In genomic region chr1:33601751-33602150, GRCh38 we compare ENCODE assay signal across 34 cellular contexts.
"Had no signal": no experiment of that assay in that cellular context is flagged by ENCODE, and none has a peak within 500 bp of the region (broad histone marks: within the 10 kb centered on the region; RNA-seq: fewer than 3 reads in every experiment).

No MANE protein-coding gene starts in this region.

- H3K9me3 Mint-ChIP-seq: activated B cell treated with CpG ODN at 0.5 μM for 24 hours; activated CD4-positive, alpha-beta memory T cell treated with anti-CD3 and anti-CD28 coated beads for 36 hours; activated CD4-positive, alpha-beta T cell treated with anti-CD3 and anti-CD28 coated beads, Interleukin-2, amount 10 ng/mL, durations not matched to agents 24 days and 14 days; activated CD8-positive, alpha-beta T cell treated with anti-CD3 and anti-CD28 coated beads for 36 hours; activated naive CD4-positive, alpha-beta T cell treated with anti-CD3 and anti-CD28 coated beads for 36 hours; activated naive CD4-positive, alpha-beta T cell treated with anti-CD3 and anti-CD28 coated beads, Interleukin-2, amount 50 U/mL, for 72 hours; activated naive CD8-positive, alpha-beta T cell treated with anti-CD3 and anti-CD28 coated beads for 36 hours; activated T-cell treated with anti-CD3 and anti-CD28 coated beads, Interleukin-2, amount 50 U/mL, for 24 hours; activated T-cell treated with anti-CD3 and anti-CD28 coated beads, Interleukin-2, amount 50 U/mL, for 72 hours; activated T-helper 1 cell treated with anti-CD3 and anti-CD28 coated beads, Interleukin-12 subunit alpha, Interleukin-12 subunit beta, Interleukin-2, Interleukin-4 antibody, amounts not matched to agents 30 ng/mL and 10 ng/mL and 1 ng/mL, durations not matched to agents 14 hours and 24 hours and 36 hours; activated T-helper 17 cell treated with anti-CD3 and anti-CD28 coated beads, Interleukin-2, amount 50 U/mL, for 72 hours; T-helper 1 cell treated with Interleukin-12 subunit alpha and Interleukin-12 subunit beta and Interleukin-4 antibody, amounts not matched to agents 30 μg/mL and 1 μg/mL, for 36 hours; T-helper 2 cell treated with Interferon-gamma antibody and Interleukin-4, amounts not matched to agents 5 μg/mL and 100 μg/mL, for 36 hours had no signal

- H3K4me1 ChIP-seq: ascending aorta, breast epithelium had no signal

- H3K27me3 ChIP-seq: ascending aorta, brain microvascular endothelial cell, breast epithelium had no signal

- H3K9me3 ChIP-seq: ascending aorta, breast epithelium had no signal

- H3K27ac ChIP-seq: ascending aorta, brain microvascular endothelial cell, breast epithelium, VCaP had no signal

- H3K4me3 Mint-ChIP-seq: activated B cell treated with CpG ODN at 0.5 μM for 24 hours; activated CD4-positive, alpha-beta memory T cell treated with anti-CD3 and anti-CD28 coated beads for 36 hours; activated CD4-positive, alpha-beta T cell treated with anti-CD3 and anti-CD28 coated beads, Interleukin-2, amount 10 ng/mL, durations not matched to agents 24 days and 14 days; activated CD8-positive, alpha-beta memory T cell treated with anti-CD3 and anti-CD28 coated beads, Interleukin-2, amount 10 ng/mL, durations not matched to agents 7 days and 5 days; activated CD8-positive, alpha-beta T cell treated with anti-CD3 and anti-CD28 coated beads for 36 hours; activated naive CD4-positive, alpha-beta T cell treated with anti-CD3 and anti-CD28 coated beads for 36 hours; activated naive CD8-positive, alpha-beta T cell treated with anti-CD3 and anti-CD28 coated beads for 36 hours; activated T-cell treated with anti-CD3 and anti-CD28 coated beads, Interleukin-2, amount 50 U/mL, for 24 hours; activated T-cell treated with anti-CD3 and anti-CD28 coated beads, Interleukin-2, amount 50 U/mL, for 72 hours; activated T-helper 1 cell treated with anti-CD3 and anti-CD28 coated beads, Interleukin-12 subunit alpha, Interleukin-12 subunit beta, Interleukin-2, Interleukin-4 antibody, amounts not matched to agents 30 ng/mL and 10 ng/mL and 1 ng/mL, durations not matched to agents 14 hours and 24 hours and 36 hours; activated T-helper 17 cell treated with anti-CD3 and anti-CD28 coated beads, Interleukin-2, amount 50 U/mL, for 72 hours; T-helper 1 cell treated with Interleukin-12 subunit alpha and Interleukin-12 subunit beta and Interleukin-4 antibody, amounts not matched to agents 30 μg/mL and 1 μg/mL, for 36 hours; T-helper 2 cell treated with Interferon-gamma antibody and Interleukin-4, amounts not matched to agents 5 μg/mL and 100 μg/mL, for 36 hours had no signal

- DNase-seq: activated B cell treated with CpG ODN at 0.5 μM for 24 hours; activated CD4-positive, alpha-beta memory T cell treated with anti-CD3 and anti-CD28 coated beads for 36 hours; activated CD4-positive, alpha-beta T cell treated with anti-CD3 and anti-CD28 coated beads for 4 hours; activated CD4-positive, alpha-beta T cell treated with anti-CD3 and anti-CD28 coated beads, Interleukin-2, amount 10 ng/mL, durations not matched to agents 24 days and 14 days; activated CD4-positive, alpha-beta T cell treated with anti-CD3 and anti-CD28 coated beads, Interleukin-2, amount 50 U/mL, for 1 hour; activated CD4-positive, alpha-beta T cell treated with anti-CD3 and anti-CD28 coated beads, Interleukin-2, amount 50 U/mL, for 4 hours; activated CD4-positive, CD25-positive, alpha-beta regulatory T cell treated with anti-CD3 and anti-CD28 coated beads, Interleukin-2, amount 50 U/mL, for 72 hours; activated CD8-positive, alpha-beta memory T cell treated with anti-CD3 and anti-CD28 coated beads, Interleukin-2, amount 10 ng/mL, durations not matched to agents 7 days and 5 days; activated CD8-positive, alpha-beta memory T cell treated with anti-CD3 and anti-CD28 coated beads, Interleukin-2, amount 50 U/mL, for 48 hours; activated CD8-positive, alpha-beta T cell treated with anti-CD3 and anti-CD28 coated beads for 36 hours; activated effector memory CD4-positive, alpha-beta T cell treated with anti-CD3 and anti-CD28 coated beads, Interleukin-2, amount 50 U/mL, for 16 hours; activated gamma-delta T cell treated with Interleukin-2 at 50 U/mL for 16 hours; activated naive CD4-positive, alpha-beta T cell; activated naive CD4-positive, alpha-beta T cell treated with anti-CD3 and anti-CD28 coated beads for 36 hours; activated naive CD4-positive, alpha-beta T cell treated with anti-CD3 and anti-CD28 coated beads, Interleukin-2, amount 50 U/mL, for 16 hours; activated naive CD8-positive, alpha-beta T cell treated with anti-CD3 and anti-CD28 coated beads for 36 hours; activated T-cell treated with anti-CD3 and anti-CD28 coated beads, Interleukin-2, amount 50 U/mL, for 24 hours; activated T-cell treated with anti-CD3 and anti-CD28 coated beads, Interleukin-2, amount 50 U/mL, for 72 hours; amygdala; anterior cingulate cortex; brain microvascular endothelial cell; central memory CD4-positive, alpha-beta T cell; T-helper 1 cell; T-helper 2 cell; T-helper 9 cell had no signal

- FAIRE-seq: TTC549 had no signal

- H3K27ac Mint-ChIP-seq: activated B cell treated with CpG ODN at 0.5 μM for 24 hours; activated CD4-positive, alpha-beta memory T cell treated with anti-CD3 and anti-CD28 coated beads for 36 hours; activated CD4-positive, alpha-beta T cell treated with anti-CD3 and anti-CD28 coated beads, Interleukin-2, amount 10 ng/mL, durations not matched to agents 24 days and 14 days; activated CD8-positive, alpha-beta memory T cell treated with anti-CD3 and anti-CD28 coated beads, Interleukin-2, amount 10 ng/mL, durations not matched to agents 7 days and 5 days; activated CD8-positive, alpha-beta T cell treated with anti-CD3 and anti-CD28 coated beads for 36 hours; activated naive CD4-positive, alpha-beta T cell treated with anti-CD3 and anti-CD28 coated beads for 36 hours; activated naive CD4-positive, alpha-beta T cell treated with anti-CD3 and anti-CD28 coated beads, Interleukin-2, amount 50 U/mL, for 72 hours; activated naive CD8-positive, alpha-beta T cell treated with anti-CD3 and anti-CD28 coated beads for 36 hours; activated T-cell treated with anti-CD3 and anti-CD28 coated beads, Interleukin-2, amount 50 U/mL, for 24 hours; activated T-cell treated with anti-CD3 and anti-CD28 coated beads, Interleukin-2, amount 50 U/mL, for 72 hours; activated T-helper 1 cell treated with anti-CD3 and anti-CD28 coated beads, Interleukin-12 subunit alpha, Interleukin-12 subunit beta, Interleukin-2, Interleukin-4 antibody, amounts not matched to agents 30 ng/mL and 10 ng/mL and 1 ng/mL, durations not matched to agents 14 hours and 24 hours and 36 hours; activated T-helper 17 cell treated with anti-CD3 and anti-CD28 coated beads, Interleukin-2, amount 50 U/mL, for 72 hours; T-helper 1 cell treated with Interleukin-12 subunit alpha and Interleukin-12 subunit beta and Interleukin-4 antibody, amounts not matched to agents 30 μg/mL and 1 μg/mL, for 36 hours; T-helper 2 cell treated with Interferon-gamma antibody and Interleukin-4, amounts not matched to agents 5 μg/mL and 100 μg/mL, for 36 hours had no signal

- H3K4me1 Mint-ChIP-seq: activated B cell treated with CpG ODN at 0.5 μM for 24 hours; activated CD4-positive, alpha-beta T cell treated with anti-CD3 and anti-CD28 coated beads, Interleukin-2, amount 10 ng/mL, durations not matched to agents 24 days and 14 days; activated CD8-positive, alpha-beta memory T cell treated with anti-CD3 and anti-CD28 coated beads, Interleukin-2, amount 10 ng/mL, durations not matched to agents 7 days and 5 days; activated naive CD8-positive, alpha-beta T cell treated with anti-CD3 and anti-CD28 coated beads for 36 hours; activated T-helper 17 cell treated with anti-CD3 and anti-CD28 coated beads, Interleukin-2, amount 50 U/mL, for 72 hours had no signal

- H3K36me3 Mint-ChIP-seq: activated CD4-positive, alpha-beta memory T cell treated with anti-CD3 and anti-CD28 coated beads for 36 hours; activated CD8-positive, alpha-beta memory T cell treated with anti-CD3 and anti-CD28 coated beads, Interleukin-2, amount 10 ng/mL, durations not matched to agents 7 days and 5 days; activated naive CD4-positive, alpha-beta T cell treated with anti-CD3 and anti-CD28 coated beads, Interleukin-2, amount 50 U/mL, for 72 hours; activated naive CD8-positive, alpha-beta T cell treated with anti-CD3 and anti-CD28 coated beads for 36 hours had no signal

- H3K4me3 ChIP-seq: ascending aorta, breast epithelium had no signal

- ATAC-seq: activated CD8-positive, alpha-beta memory T cell treated with anti-CD3 and anti-CD28 coated beads, Interleukin-2, amount 10 ng/mL, durations not matched to agents 7 days and 5 days; activated CD8-positive, alpha-beta T cell treated with anti-CD3 and anti-CD28 coated beads for 36 hours; activated naive CD4-positive, alpha-beta T cell treated with anti-CD3 and anti-CD28 coated beads, Interleukin-2, amount 50 U/mL, for 72 hours; activated T-cell treated with anti-CD3 and anti-CD28 coated beads, Interleukin-2, amount 50 U/mL, for 72 hours; activated T-helper 17 cell treated with anti-CD3 and anti-CD28 coated beads, Interleukin-2, amount 50 U/mL, for 72 hours had no signal

- H3K36me3 ChIP-seq: ascending aorta, brain microvascular endothelial cell, breast epithelium had no signal
